10 cellular contexts compared by ENCODE assay signal in genomic region chr18:70194227-70194890, GRCh38. TPM values are rescaled to one million over a fixed set of nuclear protein-coding genes. Genes with fewer than 3 reads are reported as not detected.
DNase-seq lines count a peak whose midpoint lies in the region; ATAC-seq and TF ChIP-seq lines count a peak whose summit lies in the region.
"Had no signal": no experiment of that assay in that cellular context is flagged by ENCODE, and none has a peak within 500 bp of the region (broad histone marks: within the 10 kb centered on the region; RNA-seq: fewer than 3 reads in every experiment).

No MANE protein-coding gene starts in this region.

- no peak overlapping the region for H4K91ac ChIP-seq in mesenchymal stem cell (ENCODE audit: low read length)

- no peak overlapping the region for H3K18ac ChIP-seq in mesenchymal stem cell (ENCODE audit: low read depth in 1 of 2, low read length in 2 of 2)

- WGBS in heart left ventricle, 4 donors = 89 to 95% (median 90%) methylated on average over 4 of the region's 4 CpGs
- WGBS in mesenchymal stem cell = 100% methylated on average over 1 of the region's 4 CpGs

- no peak for DNase-seq in left ventricle myocardium inferior
- no peak for DNase-seq in heart left ventricle
- no peak for DNase-seq in stimulated activated naive CD8-positive, alpha-beta T cell treated with anti-CD3 and anti-CD28 coated beads, Interleukin-15, Interleukin-2, amounts not matched to agents 100 U/mL and 50 U/mL, for 24 hours
- no peak for DNase-seq in iPS-NIHi7 (ENCODE audit: extremely low spot score)
- DNase-seq in mesenchymal stem cell = no peak
- DNase-seq in SHP77 treated with DMSO at 0.1 percent for 48 hours (lab: John Stamatoyannopoulos, UW) = no peak
- DNase-seq: NCI-H69 had no signal

- peaks cover 78% of the 10 kb centered on the region for H3K36me3 ChIP-seq in left ventricle myocardium inferior
- H3K36me3 ChIP-seq in heart left ventricle = peaks cover 0 to 99% (median 65%) of the 10 kb centered on the region in 9 donors
- H3K36me3 ChIP-seq in mesenchymal stem cell (ENCODE audit: control insufficient read depth in 1 of 2, insufficient read depth in 2 of 2, low read depth in 1 of 2, low read length in 2 of 2) = peaks cover 3 to 54% of the 10 kb centered on the region in 2 experiments

- H2BK12ac ChIP-seq in mesenchymal stem cell (ENCODE audit: low read length in 2 of 2) = no peak overlapping the region

- H3K27me3 ChIP-seq in left ventricle myocardium inferior (ENCODE audit: low read depth) (no peaks in the 10 kb centered on the region), heart left ventricle (no peaks in the 10 kb centered on the region), mesenchymal stem cell (ENCODE audit: control insufficient read depth in 1 of 2, insufficient read depth in 1 of 2, low read length in 2 of 2) (no peaks in the 10 kb centered on the region)

- H2BK15ac ChIP-seq in mesenchymal stem cell (ENCODE audit: low read depth, poor library complexity, severe bottlenecking) = no peak overlapping the region

- no peak overlapping the region for H3K14ac ChIP-seq in mesenchymal stem cell (ENCODE audit: low read length in 2 of 2)

- H2BK5ac ChIP-seq in mesenchymal stem cell (ENCODE audit: low read depth, low read length, poor library complexity, severe bottlenecking) = no peak overlapping the region

- intact Hi-C loops in left ventricle myocardium inferior (cut with micrococcal nuclease) (loop anchor here (2.0 kb wide), 1 partner anchor 240 kb away; no protein-coding TSS in a partner anchor), heart left ventricle (cut with DNase I) (loop anchor here in 1 of 10 donors (2.0 kb wide), 1 partner anchor 240 kb away; no protein-coding TSS in a partner anchor)

- ATAC-seq in heart left ventricle (no peak), GM21717 (IDR thresholded peaks at IDR 0.05; ENCODE audit: unreplicated experiment) (peak; percentile 86), HG03280 (IDR thresholded peaks at IDR 0.05; ENCODE audit: unreplicated experiment) (peak; percentile 81)
- ATAC-seq in stimulated activated naive CD8-positive, alpha-beta T cell treated with anti-CD3 and anti-CD28 coated beads, Interleukin-15, Interleukin-2, amounts not matched to agents 100 U/mL and 50 U/mL, for 24 hours = peak; percentile 83
- ATAC-seq: K562 had no signal

- H3K4ac ChIP-seq in mesenchymal stem cell (ENCODE audit: low read depth in 1 of 2, low read length in 2 of 2) = no peak overlapping the region

- H3K4me1 ChIP-seq in left ventricle myocardium inferior (peaks cover 6% of the 10 kb centered on the region), heart left ventricle (peaks cover 0 to 10% (median 0%) of the 10 kb centered on the region in 12 donors), mesenchymal stem cell (ENCODE audit: control insufficient read depth, insufficient read depth, low read depth, low read length) (no peaks in the 10 kb centered on the region)

- TF ChIP-seq CTCF in left ventricle myocardium inferior (IDR thresholded peaks at IDR 0.05; ENCODE audit: borderline replicate concordance) (no peak), heart left ventricle (IDR thresholded peaks at IDR 0.05) (no peak)

- no peak overlapping the region for H2AK5ac ChIP-seq in mesenchymal stem cell (ENCODE audit: low read length, severe bottlenecking)

- no peak overlapping the region for H3K23ac ChIP-seq in mesenchymal stem cell (ENCODE audit: low read length in 2 of 2)

- H2BK120ac ChIP-seq in mesenchymal stem cell (ENCODE audit: low read depth, low read length) = no peak overlapping the region

- H3K4me3 ChIP-seq in left ventricle myocardium inferior (no peak overlapping the region), heart left ventricle (no peak overlapping the region), mesenchymal stem cell (ENCODE audit: insufficient read depth in 1 of 2, low read depth in 1 of 2, low read length in 2 of 2) (no peak overlapping the region)
- H3K4me3 ChIP-seq: K562 had no signal

- no peak for TF ChIP-seq POLR2A in heart left ventricle (IDR thresholded peaks at IDR 0.05)

- H3K9me3 ChIP-seq in left ventricle myocardium inferior (replicated peaks) (no peaks in the 10 kb centered on the region), heart left ventricle (no peaks in the 10 kb centered on the region), mesenchymal stem cell (ENCODE audit: control insufficient read depth, low read length) (no peaks in the 10 kb centered on the region)

- H3K79me1 ChIP-seq in mesenchymal stem cell (replicated peaks; ENCODE audit: low read length, poor library complexity, severe bottlenecking) = peaks cover 5% of the 10 kb centered on the region

- no peak overlapping the region for H3K9ac ChIP-seq in mesenchymal stem cell (ENCODE audit: low read length)

- H2AFZ ChIP-seq in mesenchymal stem cell (ENCODE audit: low read depth, low read length) = no peak overlapping the region

- no peak overlapping the region for H3K4me2 ChIP-seq in mesenchymal stem cell (ENCODE audit: low read length, poor library complexity, severe bottlenecking)

- no peak overlapping the region for H4K8ac ChIP-seq in mesenchymal stem cell (ENCODE audit: low read length)

- peak overlapping the region; percentile 50 for H3K27ac ChIP-seq in left ventricle myocardium inferior (replicated peaks)
- peak overlapping the region in 4 of 12 donors; percentile 29 to 48 (median 42) for H3K27ac ChIP-seq in heart left ventricle
- H3K27ac ChIP-seq in mesenchymal stem cell (ENCODE audit: low read length, poor library complexity, severe bottlenecking) = no peak overlapping the region

RNA-seq across cellular contexts. Expression of gene RTTN, which starts 11.1 kb away (rescaled TPM):
- 10.6 TPM for total RNA-seq in left ventricle myocardium inferior
- total RNA-seq in heart left ventricle = 10 to 100 TPM in 3 of 9 donors, 1 to 10 TPM in 6; 6.6 to 14.3 (median 8.8) TPM
- 1 to 10 TPM; 5.8 TPM for polyA plus RNA-seq in heart left ventricle
- 3.3 TPM for polyA plus RNA-seq in mesenchymal stem cell (2013, experiment 1 of 2)
- 3.1 TPM for polyA plus RNA-seq in mesenchymal stem cell (2013, experiment 2 of 2)

Comparison
In these comparisons a context has a peak if more than half of its experiments do, and no peak if none do; other contexts are left out.
1. ATAC-seq: peak in GM21717 (single experiment), HG03280 (single experiment) and stimulated activated naive CD8-positive, alpha-beta T cell treated with anti-CD3 and anti-CD28 coated beads, Interleukin-15, Interleukin-2, amounts not matched to agents 100 U/mL and 50 U/mL, for 24 hours (single experiment); none in heart left ventricle (0 of 4).